Comparison of ENCODE assay signal across 1 cellular context in the genomic region with DNA sequence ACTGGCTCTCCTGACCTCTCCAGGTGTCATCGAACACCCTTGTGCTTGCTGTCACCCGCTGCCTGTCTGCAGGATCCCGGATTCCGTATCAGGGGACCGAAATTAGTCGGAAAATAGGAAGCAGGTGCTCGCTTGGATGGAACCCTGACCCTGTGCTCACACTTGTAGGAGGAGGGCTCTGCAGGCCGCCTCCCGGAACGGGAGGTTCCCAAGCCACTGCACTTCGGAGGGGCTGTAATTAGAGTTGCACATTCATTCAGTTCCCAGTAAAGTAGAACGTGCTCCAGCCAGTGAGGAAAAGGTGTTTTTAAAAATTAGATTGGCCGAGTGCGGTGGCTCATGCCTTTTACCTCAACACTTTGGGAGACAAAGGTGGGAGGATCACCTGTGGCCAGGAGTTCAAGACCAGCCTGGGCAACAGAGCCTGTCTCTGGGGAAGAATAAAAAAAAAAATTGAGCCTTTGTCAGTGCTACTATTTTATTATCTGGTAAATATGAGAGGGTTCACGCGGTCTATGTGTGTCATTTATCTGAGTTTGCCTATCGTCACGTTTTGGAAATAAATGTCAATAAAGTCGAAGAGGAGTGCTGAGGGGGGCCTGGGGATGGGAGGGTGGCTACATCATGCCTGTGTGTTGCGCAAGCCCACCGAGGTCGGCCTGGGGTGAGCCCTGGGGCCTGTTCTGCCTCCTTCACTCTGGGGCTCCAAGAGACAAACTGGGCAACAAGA.
A peak's percentile ranks its signal among the peaks of the same experiment; 100 is the strongest.
TF ChIP-seq lines count a peak whose summit lies in the region.

No MANE protein-coding gene starts in this region.

TF ChIP-seq in liver, 16 proteins besides CTCF, POLR2A, EP300 and RAD21 (continued from another document):
- no peak for TF ChIP-seq FOXA1 (IDR thresholded peaks at IDR 0.05)
- peak; percentile 72 for TF ChIP-seq YY1 (IDR thresholded peaks at IDR 0.05)
- no peak for TF ChIP-seq TAF1 (conservative IDR thresholded peaks at IDR 0.05)
